9 cellular contexts compared by ENCODE assay signal in genomic region chr6:109794201-109794926, GRCh38.
A peak's percentile ranks its signal among the peaks of the same experiment; 100 is the strongest.
DNase-seq lines count a peak whose midpoint lies in the region; ATAC-seq, FAIRE-seq and TF ChIP-seq lines count a peak whose summit lies in the region.
"Had no signal": no experiment of that assay in that cellular context is flagged by ENCODE, and none has a peak within 500 bp of the region (broad histone marks: within the 10 kb centered on the region; RNA-seq: fewer than 3 reads in every experiment).

No MANE protein-coding gene starts in this region.

- H3K36me3 ChIP-seq in HCT116 (ENCODE audit: control insufficient read depth in 1 of 2, insufficient read depth in 2 of 2, low read length in 2 of 2) (no peaks in the 10 kb centered on the region), adrenal gland (replicated peaks in 1 of 2) (no peaks in the 10 kb centered on the region)

- no peak for TF ChIP-seq RAD21 in HCT116 (IDR thresholded peaks at IDR 0.05; ENCODE audit: low read depth)

- no peaks in the 10 kb centered on the region for H3K9me2 ChIP-seq in HCT116 (ENCODE audit: insufficient read depth)

- TF ChIP-seq POLR2A in HCT116 (IDR thresholded peaks at IDR 0.05; ENCODE audit: borderline replicate concordance, extremely low read depth, insufficient read depth, insufficient read length) (no peak), adrenal gland (IDR thresholded peaks at IDR 0.05) (no peak)

- WGBS in adrenal gland, 4 donors, result 75 to 85% (median 85%) methylated on average over 6 of the region's 6 CpGs

- ATAC-seq in HCT116, result peak; percentile 31; the same call in 1 of the 2 replicates
- ATAC-seq in memory B cell (ENCODE audit: low read depth), result peak; percentile 61

- CTCF ChIA-PET in HCT116 (lab: Charles Lee), result no interaction called here

- H3K4me1 Mint-ChIP-seq in memory B cell, result peaks cover 7% of the 10 kb centered on the region

- no peaks in the 10 kb centered on the region for H3K27me3 Mint-ChIP-seq in memory B cell

- no peaks in the 10 kb centered on the region for H3K9me3 Mint-ChIP-seq in memory B cell

- no peak for FAIRE-seq in HTR-8/SVneo (lab: Jason Lieb, UNC)

- H4K20me1 ChIP-seq in HCT116 (ENCODE audit: insufficient read depth), result no peaks in the 10 kb centered on the region

- RAD21 ChIA-PET in HCT116 (lab: Charles Lee; ENCODE audit: low non-redundant PET in 1 of 2, low total read pairs in 2 of 2, uncharacterized antibody in 2 of 2, unreplicated experiment in 2 of 2), result no interaction called here

- H3K27me3 ChIP-seq in HCT116 (ENCODE audit: insufficient read depth, low read length) (no peaks in the 10 kb centered on the region), adrenal gland (no peaks in the 10 kb centered on the region)

- H3K36me3 Mint-ChIP-seq in memory B cell, result peaks cover 23% of the 10 kb centered on the region

- DNase-seq in AG08395 (ENCODE audit: low spot score) (peak; percentile 37), HCT116 (ENCODE audit: low read depth, low spot score) (no peak), adrenal gland (peak in 2 of 7 donors; percentile 8 to 10), memory B cell (ENCODE audit: low spot score in 2 of 2) (no peak), NCI-H69 (lab: John Stamatoyannopoulos, UW) (no peak), DMS114 treated with DMSO at 0.1 percent for 48 hours (lab: John Stamatoyannopoulos, UW; ENCODE audit: unreplicated experiment) (no peak), HTR-8/SVneo (ENCODE audit: insufficient read length, low spot score) (no peak)
- no peak for DNase-seq in activated CD8-positive, alpha-beta memory T cell treated with anti-CD3 and anti-CD28 coated beads for 24 hours
- DNase-seq: NCI-H187 treated with DMSO at 0.1 percent for 48 hours had no signal

- H3K79me2 ChIP-seq in HCT116 (ENCODE audit: insufficient read depth, low read length), result no peaks in the 10 kb centered on the region

- TF ChIP-seq CTCF in HCT116 (IDR thresholded peaks at IDR 0.05 in 2 of 3, conservative IDR thresholded peaks at IDR 0.05 in 1 of 3; ENCODE audit: borderline replicate concordance in 1 of 3, insufficient read depth in 1 of 3, low read depth in 2 of 3, low read length in 2 of 3) (no peak), adrenal gland (IDR thresholded peaks at IDR 0.05) (no peak)

- intact Hi-C loops in HCT116 (cut with micrococcal nuclease), result no loop called here
- intact Hi-C loops in adrenal gland (cut with DNase I), result no loop called here

- H3K9ac ChIP-seq in HCT116 (ENCODE audit: low read length), result peak overlapping the region; percentile 32; the same call in 1 of the 2 replicates

- peak overlapping the region; percentile 70 for H3K27ac Mint-ChIP-seq in memory B cell

- H3K4me2 ChIP-seq in HCT116 (ENCODE audit: low read length), result peak overlapping the region; percentile 78

- H3K4me3 Mint-ChIP-seq in memory B cell, result peak overlapping the region; percentile 70

- no peak overlapping the region for H3K27ac ChIP-seq in HCT116 (ENCODE audit: low read depth, low read length)
- peak overlapping the region in 3 of 5 donors; percentile 2 to 73 (median 59) for H3K27ac ChIP-seq in adrenal gland

- no TSS peak for BruUV-seq in HCT116 (replicated peaks; lab: Mats Ljungman, UMichigan)

- POLR2A ChIA-PET in HCT116 (lab: Charles Lee), result no interaction called here

- no peaks in the 10 kb centered on the region for H3K9me3 ChIP-seq in HCT116 (ENCODE audit: control insufficient read depth in 1 of 2, insufficient read depth in 1 of 2, low read depth in 1 of 2, low read length in 2 of 2)
- no peaks in the 10 kb centered on the region for H3K9me3 ChIP-seq in adrenal gland (replicated peaks in 1 of 3)

- H3K4me3 ChIP-seq in HCT116 (replicated peaks in 1 of 2; ENCODE audit: low read depth in 1 of 2, low read length in 2 of 2) (peak overlapping the region in 1 of 2 experiments; percentile 29; a peak in 1 of 4 replicates), adrenal gland (no peak overlapping the region)

- H2AFZ ChIP-seq in HCT116 (ENCODE audit: low read depth, low read length, poor library complexity, severe bottlenecking), result no peak overlapping the region

- H3K4me1 ChIP-seq in HCT116 (ENCODE audit: control insufficient read depth in 1 of 2, insufficient read depth in 2 of 2, low read length in 2 of 2) (peaks cover 8 to 17% of the 10 kb centered on the region in 2 experiments), adrenal gland (replicated peaks in 1 of 2) (peaks cover 0 to 14% of the 10 kb centered on the region in 2 donors)

TF ChIP-seq in HCT116, 20 proteins besides CTCF, POLR2A, EP300 and RAD21:
- TF ChIP-seq EZH2phosphoT487 (IDR thresholded peaks at IDR 0.05; ENCODE audit: borderline replicate concordance) (no peak), SIN3A (IDR thresholded peaks at IDR 0.05; ENCODE audit: low read depth) (no peak), POLR2AphosphoS5 (IDR thresholded peaks at IDR 0.05; ENCODE audit: low read depth, low read length) (no peak), ZFX (IDR thresholded peaks at IDR 0.05) (no peak), REST (IDR thresholded peaks at IDR 0.05; ENCODE audit: low read depth) (no peak)
TF ChIP-seq in HCT116: peak in this region for 0.
